In genomic region chr7:131145770-131146169, GRCh38 we compare ENCODE assay signal across 21 cellular contexts.
DNase-seq lines count a peak whose midpoint lies in the region; ATAC-seq, FAIRE-seq and TF ChIP-seq lines count a peak whose summit lies in the region.
"Had no signal": no experiment of that assay in that cellular context is flagged by ENCODE, and none has a peak within 500 bp of the region (broad histone marks: within the 10 kb centered on the region; RNA-seq: fewer than 3 reads in every experiment).

No MANE protein-coding gene starts in this region.

- no peak overlapping the region for H4K91ac ChIP-seq in trophoblast cell (ENCODE audit: low read depth, low read length)

- H3K4me1 Mint-ChIP-seq in stimulated activated effector memory CD8-positive, alpha-beta T cell treated with anti-CD3 and anti-CD28 coated beads, Interleukin-12 subunit alpha, Interleukin-12 subunit beta, amount 100 ng/mL, for 72 hours = no peaks in the 10 kb centered on the region
- H3K4me1 Mint-ChIP-seq: CD4-positive, CD25-positive, alpha-beta regulatory T cell had no signal

- H3K4me3 ChIP-seq in OCI-LY1 (ENCODE audit: low read depth, low read length, poor library complexity, severe bottlenecking) (no peak overlapping the region), bronchial epithelial cell (ENCODE audit: low read depth, low read length) (no peak overlapping the region), trophoblast cell (ENCODE audit: low read depth, low read length) (no peak overlapping the region)

- no peak overlapping the region for H3K4me2 ChIP-seq in OCI-LY1 (ENCODE audit: low read length)
- H3K4me2 ChIP-seq in trophoblast cell (ENCODE audit: low read length) = no peak overlapping the region
- H3K4me2 ChIP-seq: KMS-11 had no signal

- no peaks in the 10 kb centered on the region for H3F3A ChIP-seq in OCI-LY1 (ENCODE audit: insufficient read depth, low read length)

- no peak overlapping the region for H3K14ac ChIP-seq in trophoblast cell (ENCODE audit: low read length)

- no peak for ATAC-seq in stimulated activated effector memory CD8-positive, alpha-beta T cell treated with anti-CD3 and anti-CD28 coated beads, Interleukin-12 subunit alpha, Interleukin-12 subunit beta, amount 100 ng/mL, for 72 hours
- ATAC-seq: T-cell had no signal

- H3K27me3 ChIP-seq in OCI-LY1 (ENCODE audit: insufficient read depth, low read length) (no peaks in the 10 kb centered on the region), bronchial epithelial cell (ENCODE audit: control insufficient read depth, insufficient read depth, low read length) (no peaks in the 10 kb centered on the region), trophoblast cell (ENCODE audit: insufficient read depth, low read length) (no peaks in the 10 kb centered on the region)

- no peaks in the 10 kb centered on the region for H3K36me3 Mint-ChIP-seq in stimulated activated effector memory CD8-positive, alpha-beta T cell treated with anti-CD3 and anti-CD28 coated beads, Interleukin-12 subunit alpha, Interleukin-12 subunit beta, amount 100 ng/mL, for 72 hours
- H3K36me3 Mint-ChIP-seq: CD4-positive, CD25-positive, alpha-beta regulatory T cell; T-cell had no signal

- H3K4ac ChIP-seq in trophoblast cell (ENCODE audit: low read depth, low read length) = no peak overlapping the region

- WGBS in trophoblast cell (ENCODE audit: extremely low coverage, insufficient coverage, insufficient read length) = no CpG with 5 or more reads among the region's 3 CpGs

- H4K8ac ChIP-seq in trophoblast cell (ENCODE audit: low read depth, low read length) = no peak overlapping the region

- no peak for FAIRE-seq in bronchial epithelial cell (lab: Jason Lieb, UNC)

- no peaks in the 10 kb centered on the region for H3K79me1 ChIP-seq in trophoblast cell (ENCODE audit: low read length)

- H3K18ac ChIP-seq in trophoblast cell (ENCODE audit: low read length) = no peak overlapping the region

- H3K36me3 ChIP-seq in OCI-LY1 (ENCODE audit: insufficient read depth, low read length) (no peaks in the 10 kb centered on the region), bronchial epithelial cell (ENCODE audit: control insufficient read depth, insufficient read depth, low read length) (no peaks in the 10 kb centered on the region), trophoblast cell (ENCODE audit: control insufficient read depth in 1 of 2, insufficient read depth in 2 of 2, low read length in 2 of 2) (no peaks in the 10 kb centered on the region)

- H3K9ac ChIP-seq in OCI-LY1 (ENCODE audit: low read length) (no peak overlapping the region), trophoblast cell (ENCODE audit: low read length) (no peak overlapping the region)
- H3K9ac ChIP-seq: KMS-11 had no signal

- no peak overlapping the region for H4K12ac ChIP-seq in trophoblast cell (ENCODE audit: low read depth, low read length)

- no peaks in the 10 kb centered on the region for H3K9me2 ChIP-seq in OCI-LY1 (ENCODE audit: low read depth, low read length)

- H3K23ac ChIP-seq in trophoblast cell (ENCODE audit: low read length) = no peak overlapping the region

- no peak overlapping the region for H3K4me3 Mint-ChIP-seq in stimulated activated effector memory CD8-positive, alpha-beta T cell treated with anti-CD3 and anti-CD28 coated beads, Interleukin-12 subunit alpha, Interleukin-12 subunit beta, amount 100 ng/mL, for 72 hours
- H3K4me3 Mint-ChIP-seq: CD4-positive, CD25-positive, alpha-beta regulatory T cell; HFFc6; T-cell; T-helper 2 cell treated with Interferon-gamma antibody and Interleukin-4, amounts not matched to agents 5 μg/mL and 100 μg/mL, for 36 hours had no signal

- H2AFZ ChIP-seq in OCI-LY1 (ENCODE audit: low read length) (peak overlapping the region; percentile 46; the same call in 1 of the 2 replicates), trophoblast cell (ENCODE audit: insufficient read depth, low read length, poor library complexity) (no peak overlapping the region)

- TF ChIP-seq CTCF in OCI-LY1 (IDR thresholded peaks at IDR 0.05; ENCODE audit: low read length) (no peak), bronchial epithelial cell (IDR thresholded peaks at IDR 0.05; ENCODE audit: insufficient read depth, low read length, severe bottlenecking) (no peak)

- no peak overlapping the region for H2BK12ac ChIP-seq in trophoblast cell (ENCODE audit: low read length)

- H3K27ac ChIP-seq in OCI-LY1 (ENCODE audit: low read depth, low read length, poor library complexity, severe bottlenecking) (peak overlapping the region; percentile 13), trophoblast cell (ENCODE audit: low read depth, low read length) (no peak overlapping the region)
- H3K27ac ChIP-seq: HL-60, KMS-11 had no signal

- H4K20me1 ChIP-seq in OCI-LY1 (ENCODE audit: insufficient read depth, low read length) = no peaks in the 10 kb centered on the region

- DNase-seq in COLO668 (lab: John Stamatoyannopoulos, UW; ENCODE audit: unreplicated experiment) = peak; percentile 19
- peak; percentile 87 for DNase-seq in DMS53 treated with DMSO at 0.1 percent for 48 hours (lab: John Stamatoyannopoulos, UW; ENCODE audit: unreplicated experiment)
- peak; percentile 55 for DNase-seq in bronchial epithelial cell (ENCODE audit: low read depth)
- DNase-seq in SKM-1 (lab: John Stamatoyannopoulos, UW; ENCODE audit: unreplicated experiment) = no peak
- DNase-seq in NCI-H187 (lab: John Stamatoyannopoulos, UW) = no peak
- no peak for DNase-seq in stimulated activated effector memory CD8-positive, alpha-beta T cell treated with anti-CD3 and anti-CD28 coated beads, Interleukin-12 subunit alpha, Interleukin-12 subunit beta, amount 100 ng/mL, for 72 hours (ENCODE audit: low spot score in 2 of 2)
- DNase-seq in trophoblast cell = no peak
- DNase-seq: CD4-positive, CD25-positive, alpha-beta regulatory T cell; COR-L47; EL; GF-D8; H7; HFFc6; NCI-H1694 treated with DMSO at 0.1 percent for 48 hours; NCI-H446; RPMI8226; T-cell had no signal

- no peaks in the 10 kb centered on the region for H3K9me3 Mint-ChIP-seq in stimulated activated effector memory CD8-positive, alpha-beta T cell treated with anti-CD3 and anti-CD28 coated beads, Interleukin-12 subunit alpha, Interleukin-12 subunit beta, amount 100 ng/mL, for 72 hours
- H3K9me3 Mint-ChIP-seq: T-cell had no signal

- no peak overlapping the region for H2BK5ac ChIP-seq in trophoblast cell (ENCODE audit: low read depth, low read length, poor library complexity)

- H3K9me3 ChIP-seq in OCI-LY1 (ENCODE audit: low read length) (no peaks in the 10 kb centered on the region), trophoblast cell (ENCODE audit: insufficient read depth, low read depth, low read length) (no peaks in the 10 kb centered on the region)

- peaks cover 17% of the 10 kb centered on the region for H3K4me1 ChIP-seq in OCI-LY1 (ENCODE audit: insufficient read depth, low read length, severe bottlenecking)
- H3K4me1 ChIP-seq in trophoblast cell (ENCODE audit: control insufficient read depth in 1 of 2, insufficient read depth in 2 of 2, low read length in 2 of 2) = no peaks in the 10 kb centered on the region

- H3K79me2 ChIP-seq in OCI-LY1 (ENCODE audit: insufficient read depth, low read length) (no peaks in the 10 kb centered on the region), trophoblast cell (ENCODE audit: control insufficient read depth, insufficient read depth, low read length, poor library complexity) (no peaks in the 10 kb centered on the region)

- no peak overlapping the region for H2AK5ac ChIP-seq in trophoblast cell (ENCODE audit: low read length)

- no peak overlapping the region for H3K27ac Mint-ChIP-seq in stimulated activated effector memory CD8-positive, alpha-beta T cell treated with anti-CD3 and anti-CD28 coated beads, Interleukin-12 subunit alpha, Interleukin-12 subunit beta, amount 100 ng/mL, for 72 hours
- H3K27ac Mint-ChIP-seq: HFFc6; T-cell; T-helper 2 cell treated with Interferon-gamma antibody and Interleukin-4, amounts not matched to agents 5 μg/mL and 100 μg/mL, for 36 hours had no signal

- no peak overlapping the region for H2BK120ac ChIP-seq in trophoblast cell (ENCODE audit: insufficient read depth, low read length, poor library complexity)

Comparison
In these comparisons a context has a peak if more than half of its experiments do, and no peak if none do; other contexts are left out.
1. DNase-seq: peak in COLO668 (single experiment), DMS53 treated with DMSO at 0.1 percent for 48 hours (single experiment) and bronchial epithelial cell (single experiment); none in SKM-1 (single experiment), NCI-H187 (0 of 2), stimulated activated effector memory CD8-positive, alpha-beta T cell treated with anti-CD3 and anti-CD28 coated beads, Interleukin-12 subunit alpha, Interleukin-12 subunit beta, amount 100 ng/mL, for 72 hours (0 of 2) and trophoblast cell (0 of 2).